ENCODE assay signal across 21 cellular contexts in genomic region chr1:165876121-165876520, GRCh38. TPM values are rescaled to one million over a fixed set of nuclear protein-coding genes. Genes with fewer than 3 reads are reported as not detected.
DNase-seq lines count a peak whose midpoint lies in the region; ATAC-seq, FAIRE-seq and TF ChIP-seq lines count a peak whose summit lies in the region.
"Had no signal": no experiment of that assay in that cellular context is flagged by ENCODE, and none has a peak within 500 bp of the region (broad histone marks: within the 10 kb centered on the region; RNA-seq: fewer than 3 reads in every experiment).

No MANE protein-coding gene starts in this region.

- CTCF ChIA-PET in HepG2 (lab: Yijun Ruan, JAX; ENCODE audit: low intra/inter-chr PET ratio, low total read pairs): no interaction called here

- TF ChIP-seq RAD21 in HepG2 (CRISPR knock-in tag; IDR thresholded peaks at IDR 0.05): no peak

- TF ChIP-seq POLR2A in right lobe of liver (IDR thresholded peaks at IDR 0.05) (no peak), HepG2 (IDR thresholded peaks at IDR 0.05; ENCODE audit: insufficient read depth in 1 of 2, low read depth in 2 of 2, low read length in 2 of 2) (no peak), esophagus squamous epithelium (IDR thresholded peaks at IDR 0.05) (no peak)

- ATAC-seq in right lobe of liver: peak in 3 of 4 donors; percentile 31 to 61 (median 36)
- ATAC-seq in HepG2: no peak
- peak; percentile 67 for ATAC-seq in HG03175 (IDR thresholded peaks at IDR 0.05; ENCODE audit: unreplicated experiment)
- ATAC-seq: activated naive CD8-positive, alpha-beta T cell treated with anti-CD3 and anti-CD28 coated beads, Interleukin-2, amount 50 U/mL, for 24 hours; activated T-helper 17 cell treated with anti-CD3 and anti-CD28 coated beads, Interleukin-2, amount 50 U/mL, for 72 hours; effector memory CD8-positive, alpha-beta T cell; naive thymus-derived CD8-positive, alpha-beta T cell had no signal

- H3K36me3 ChIP-seq in right lobe of liver (no peaks in the 10 kb centered on the region), HepG2 (replicated peaks in 1 of 2; ENCODE audit: control insufficient read depth in 1 of 2, insufficient read depth in 2 of 2, low read length in 2 of 2) (peaks cover 1 to 4% of the 10 kb centered on the region in 2 experiments; a peak in 2 of 5 replicates), duodenal mucosa (ENCODE audit: control insufficient read depth in 1 of 2, insufficient read depth in 2 of 2, low read length in 2 of 2) (no peaks in the 10 kb centered on the region), esophagus squamous epithelium (no peaks in the 10 kb centered on the region)
- H3K36me3 ChIP-seq: left ventricle myocardium inferior, spleen had no signal

- in situ Hi-C loops in HepG2 (cut with HindIII; ENCODE audit: extremely low pct_ligation_motif_present, low pct_unique_long_range_greater_than_20kb): no loop called here

- no peak overlapping the region for H3K27ac ChIP-seq in right lobe of liver
- no peak overlapping the region for H3K27ac ChIP-seq in HepG2 (ENCODE audit: extremely low read length, insufficient read depth, low read length)
- H3K27ac ChIP-seq in duodenal mucosa (ENCODE audit: low read depth, low read length): peak overlapping the region; percentile 30
- no peak overlapping the region for H3K27ac ChIP-seq in esophagus squamous epithelium
- H3K27ac ChIP-seq: left ventricle myocardium inferior, spleen had no signal

- TF ChIP-seq EP300 in HepG2 (IDR thresholded peaks at IDR 0.05; ENCODE audit: low read depth in 2 of 2, low read length in 2 of 2) (no peak), HepG2 (CRISPR knock-in tag; IDR thresholded peaks at IDR 0.05; ENCODE audit: borderline replicate concordance) (no peak)

- H3K79me2 ChIP-seq in HepG2 (ENCODE audit: insufficient read depth, low read length): peaks cover 96% of the 10 kb centered on the region

- intact Hi-C loops in right lobe of liver (cut with DNase I) (no loop called here), HepG2 (cut with micrococcal nuclease; ENCODE audit: unreplicated experiment) (no loop called here), esophagus squamous epithelium (cut with DNase I) (no loop called here)

- WGBS in right lobe of liver (ENCODE audit: insufficient coverage, low coverage, low lambda C conversion rate, missing lambda C conversion rate): 33% methylated on average over 1 of the region's 1 CpG
- WGBS in HepG2 (ENCODE audit: low lambda C conversion rate): 100% methylated on average over 1 of the region's 1 CpG
- WGBS in esophagus squamous epithelium, 2 donors: 93 to 100% methylated on average over 1 of the region's 1 CpG

- H3K4me1 ChIP-seq in right lobe of liver (peaks cover 0 to 29% (median 3%) of the 10 kb centered on the region in 4 donors), HepG2 (ENCODE audit: insufficient read depth, low read length) (peaks cover 45% of the 10 kb centered on the region), duodenal mucosa (ENCODE audit: control insufficient read depth in 1 of 2, insufficient read depth in 2 of 2, low read length in 2 of 2) (peaks cover 17 to 34% of the 10 kb centered on the region in 2 donors), esophagus squamous epithelium (peaks cover 0 to 22% (median 4%) of the 10 kb centered on the region in 3 donors)

- no peak overlapping the region for H3K4me2 ChIP-seq in HepG2 (ENCODE audit: low read depth, low read length)

- TF ChIP-seq CTCF in right lobe of liver (IDR thresholded peaks at IDR 0.05) (no peak), HepG2 (CRISPR knock-in tag; IDR thresholded peaks at IDR 0.05) (no peak), esophagus squamous epithelium (IDR thresholded peaks at IDR 0.05) (no peak)

- no TSS peak for BruUV-seq in HepG2 (replicated peaks; lab: Mats Ljungman, UMichigan)

- H2AFZ ChIP-seq in HepG2 (ENCODE audit: low read length): no peak overlapping the region

- H3K9me3 ChIP-seq in right lobe of liver (no peaks in the 10 kb centered on the region), HepG2 (ENCODE audit: low read length) (no peaks in the 10 kb centered on the region), duodenal mucosa (ENCODE audit: control insufficient read depth in 1 of 2, low read length in 2 of 2) (peaks cover 0 to 6% of the 10 kb centered on the region in 2 donors), esophagus squamous epithelium (no peaks in the 10 kb centered on the region)

- POLR2A ChIA-PET in HepG2 (lab: Yijun Ruan, JAX): no interaction called here

- H3K9ac ChIP-seq in HepG2 (ENCODE audit: insufficient read depth, low read depth, low read length) (no peak overlapping the region), duodenal mucosa (ENCODE audit: low read depth in 1 of 2, low read length in 2 of 2) (peak overlapping the region in 1 of 2 donors; percentile 27)

- no peak for FAIRE-seq in HepG2 (lab: Jason Lieb, UNC)
- FAIRE-seq: A204.1, H54 had no signal

- H3K4me3 ChIP-seq in right lobe of liver (no peak overlapping the region), HepG2 (replicated peaks in 1 of 3; ENCODE audit: insufficient read depth in 1 of 3, low read depth in 2 of 3, low read length in 3 of 3) (no peak overlapping the region), duodenal mucosa (ENCODE audit: low read depth in 1 of 2, low read length in 2 of 2) (peak overlapping the region in 1 of 2 donors; percentile 20), esophagus squamous epithelium (no peak overlapping the region)
- H3K4me3 ChIP-seq: left ventricle myocardium inferior, spleen had no signal

- no peak for DNase-seq in right lobe of liver
- no peak for DNase-seq in HepG2 (ENCODE audit: low spot score)
- no peak for DNase-seq in NCI-H2107 treated with DMSO at 0.1 percent for 48 hours (lab: John Stamatoyannopoulos, UW; ENCODE audit: unreplicated experiment)
- no peak for DNase-seq in effector CD4-positive, alpha-beta T cell
- DNase-seq in effector CD8-positive, alpha-beta T cell (lab: John Stamatoyannopoulos, UW): no peak
- DNase-seq in esophagus squamous epithelium (lab: John Stamatoyannopoulos, UW): no peak
- DNase-seq: activated naive CD8-positive, alpha-beta T cell treated with anti-CD3 and anti-CD28 coated beads, Interleukin-2, amount 50 U/mL, for 24 hours; caudate nucleus; CD4-positive, CD25-positive, alpha-beta regulatory T cell; effector memory CD8-positive, alpha-beta T cell; KBM-7; left ventricle myocardium inferior; naive thymus-derived CD8-positive, alpha-beta T cell; posterior cingulate gyrus; spleen; stimulated activated naive CD4-positive, alpha-beta T cell treated with Interleukin-2 at 50 U/mL for 16 hours had no signal

- no peaks in the 10 kb centered on the region; the same call in 1 of the 2 replicates for H4K20me1 ChIP-seq in HepG2 (ENCODE audit: insufficient read depth, low read length)

- no peaks in the 10 kb centered on the region for H3K27me3 ChIP-seq in right lobe of liver
- no peaks in the 10 kb centered on the region for H3K27me3 ChIP-seq in HepG2 (ENCODE audit: control insufficient read depth in 1 of 2, insufficient read depth in 2 of 2, low read length in 2 of 2)
- no peaks in the 10 kb centered on the region for H3K27me3 ChIP-seq in duodenal mucosa (ENCODE audit: control insufficient read depth in 1 of 2, insufficient read depth in 2 of 2, low read length in 2 of 2)
- H3K27me3 ChIP-seq in esophagus squamous epithelium: no peaks in the 10 kb centered on the region
- H3K27me3 ChIP-seq: spleen had no signal

TF ChIP-seq in HepG2, 621 proteins besides CTCF, POLR2A, EP300 and RAD21:
- TF ChIP-seq PPARG (CRISPR knock-in tag; conservative IDR thresholded peaks at IDR 0.05): no peak

RNA-seq across cellular contexts. Expression of gene UCK2, which starts 48.7 kb away (rescaled TPM):
- total RNA-seq in right lobe of liver (10 to 100 TPM in 3 of 6 experiments, 1 to 10 TPM in 3; 8.4 to 22.9 (median 10.4) TPM), HepG2 (2016; rRNA removed; fragmentation: Illumina TruSeq; extraction: Trizol) (61.2 and 64.3 TPM in 2 replicates), esophagus squamous epithelium (10 to 100 TPM; 37.6 to 63.1 (median 50.8) TPM)
- total RNA-seq in HepG2 (2016; cell fraction: cytosol; rRNA removed; fragmentation: Illumina TruSeq; extraction: Trizol; ENCODE audit: low read depth): 48.7 and 49.7 TPM in 2 replicates
- 63.3 and 67.3 TPM in 2 replicates for total RNA-seq in HepG2 (2016; cell fraction: insoluble cytoplasmic fraction; rRNA removed; fragmentation: Illumina TruSeq; extraction: Trizol)
- total RNA-seq in HepG2 (2016; cell fraction: membrane; rRNA removed; fragmentation: Illumina TruSeq; extraction: Trizol): 50.4 and 50.6 TPM in 2 replicates
- 29.2 and 34.0 TPM in 2 replicates for total RNA-seq in HepG2 (2016; cell fraction: nucleus; rRNA removed; fragmentation: Illumina TruSeq; extraction: Trizol)
- polyA plus RNA-seq in HepG2 (2011; rRNA removed): 67.7 and 78.0 TPM in 2 replicates
- polyA plus RNA-seq in HepG2 (2011; cell fraction: cytosol; rRNA removed): 65.6 and 80.3 TPM in 2 replicates
- polyA plus RNA-seq in HepG2 (2011; cell fraction: nucleus; rRNA removed): 37.2 and 37.9 TPM in 2 replicates
- polyA plus RNA-seq in HepG2 (2012): 42.1 and 43.5 TPM in 2 replicates
- 37.9 and 42.9 TPM in 2 replicates for polyA plus RNA-seq in HepG2 (2016; cell fraction: cytosol; fragmentation: Illumina TruSeq; extraction: Trizol; ENCODE audit: low read depth)
- polyA plus RNA-seq in HepG2 (2016; cell fraction: insoluble cytoplasmic fraction; fragmentation: Illumina TruSeq; extraction: Trizol; ENCODE audit: low read depth): 73.9 and 74.9 TPM in 2 replicates
- polyA plus RNA-seq in HepG2 (2016; cell fraction: membrane; fragmentation: Illumina TruSeq; extraction: Trizol; ENCODE audit: low read depth): 38.1 and 41.9 TPM in 2 replicates
- polyA plus RNA-seq in HepG2 (2016; cell fraction: nucleus; fragmentation: Illumina TruSeq; extraction: Trizol; ENCODE audit: insufficient read depth, low read depth): 50.4 and 61.3 TPM in 2 replicates
- polyA minus RNA-seq in HepG2 (2011; rRNA and poly(A)+ RNA removed; ENCODE audit: low replicate concordance): 72.4 and 233 TPM in 2 replicates
- 37.7 and 47.8 TPM in 2 replicates for polyA minus RNA-seq in HepG2 (2011; cell fraction: cytosol; rRNA and poly(A)+ RNA removed)
- polyA minus RNA-seq in HepG2 (2011; cell fraction: nucleus; rRNA and poly(A)+ RNA removed): 32.8 and 33.9 TPM in 2 replicates
